Comparison of ENCODE assay signal across 9 cellular contexts in the genomic region with DNA sequence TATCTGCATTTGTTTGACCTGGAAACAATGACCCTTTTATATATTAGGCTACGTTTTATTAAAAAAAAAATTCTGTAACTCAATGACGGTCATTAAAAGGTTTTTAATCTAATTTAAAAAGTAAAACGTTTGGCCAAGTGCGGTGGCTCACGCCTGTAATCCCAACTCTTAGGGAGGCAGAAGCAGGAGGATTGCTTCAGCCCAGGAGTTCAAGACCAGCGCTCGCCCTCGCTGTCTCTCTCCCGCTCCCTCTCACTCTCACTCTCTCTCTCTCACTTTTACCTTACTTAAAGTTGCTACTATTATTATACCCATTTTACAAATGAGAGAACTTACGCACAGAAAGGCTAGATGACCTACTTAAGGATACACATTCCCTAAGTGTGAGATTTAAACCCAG. TPM values are rescaled to one million over a fixed set of nuclear protein-coding genes. Genes with fewer than 3 reads are reported as not detected.
DNase-seq lines count a peak whose midpoint lies in the region; ATAC-seq, FAIRE-seq and TF ChIP-seq lines count a peak whose summit lies in the region.
"Had no signal": no experiment of that assay in that cellular context is flagged by ENCODE, and none has a peak within 500 bp of the region (broad histone marks: within the 10 kb centered on the region; RNA-seq: fewer than 3 reads in every experiment).

No MANE protein-coding gene starts in this region.

- H3K9ac ChIP-seq in kidney (ENCODE audit: low read length in 2 of 2), result peak overlapping the region in 1 of 2 donors; percentile 96

- H3K4me1 ChIP-seq in kidney (ENCODE audit: control insufficient read depth in 1 of 2, insufficient read depth in 1 of 2, low read depth in 1 of 2, low read length in 2 of 2), result peaks cover 3 to 4% of the 10 kb centered on the region in 2 donors
- H3K4me1 ChIP-seq in suprapubic skin, result peaks cover 27% of the 10 kb centered on the region

- H3K27me3 Mint-ChIP-seq in activated CD4-positive, alpha-beta T cell treated with anti-CD3 and anti-CD28 coated beads for 36 hours, result no peaks in the 10 kb centered on the region
- H3K27me3 Mint-ChIP-seq in activated naive CD8-positive, alpha-beta T cell, result no peaks in the 10 kb centered on the region

- CTCF ChIA-PET in activated CD4-positive, alpha-beta T cell treated with anti-CD3 and anti-CD28 coated beads for 36 hours (lab: Charles Lee), result interaction anchor here (1.2 to 5.0 kb wide), 6 partner anchors 10 to 162 kb away, joined by 3 to 53 read pairs (median 8); a partner anchor contains a TSS

- peak overlapping the region; percentile 67 for H3K27ac Mint-ChIP-seq in activated CD4-positive, alpha-beta T cell treated with anti-CD3 and anti-CD28 coated beads for 36 hours
- peak overlapping the region; percentile 68 for H3K27ac Mint-ChIP-seq in activated naive CD8-positive, alpha-beta T cell

- no peak for DNase-seq in activated CD4-positive, alpha-beta T cell treated with anti-CD3 and anti-CD28 coated beads for 36 hours
- DNase-seq in activated CD4-positive, alpha-beta T cell treated with anti-CD3 and anti-CD28 coated beads, Interleukin-2, amount 50 U/mL, for 4 hours, result no peak
- no peak for DNase-seq in kidney
- DNase-seq in suprapubic skin (ENCODE audit: low spot score in 2 of 2), result no peak
- DNase-seq in globus pallidus (ENCODE audit: low spot score), result no peak
- no peak for DNase-seq in NCI-H1092 treated with DMSO at 0.1 percent for 48 hours (lab: John Stamatoyannopoulos, UW)
- DNase-seq in dedifferentiated amniotic fluid mesenchymal stem cell (ENCODE audit: extremely low spot score), result no peak

- peaks cover 13% of the 10 kb centered on the region for H3K36me3 Mint-ChIP-seq in activated CD4-positive, alpha-beta T cell treated with anti-CD3 and anti-CD28 coated beads for 36 hours (ENCODE audit: low read depth)
- H3K36me3 Mint-ChIP-seq in activated naive CD8-positive, alpha-beta T cell, result peaks cover 9% of the 10 kb centered on the region

- no peaks in the 10 kb centered on the region for H3K9me3 Mint-ChIP-seq in activated CD4-positive, alpha-beta T cell treated with anti-CD3 and anti-CD28 coated beads for 36 hours (ENCODE audit: low read depth)
- no peaks in the 10 kb centered on the region for H3K9me3 Mint-ChIP-seq in activated naive CD8-positive, alpha-beta T cell (ENCODE audit: low read depth)

- no peaks in the 10 kb centered on the region for H3K27me3 ChIP-seq in suprapubic skin

- peak overlapping the region; percentile 97 for H3K4me3 Mint-ChIP-seq in activated CD4-positive, alpha-beta T cell treated with anti-CD3 and anti-CD28 coated beads for 36 hours
- H3K4me3 Mint-ChIP-seq in activated naive CD8-positive, alpha-beta T cell, result peak overlapping the region; percentile 97

- no peak for FAIRE-seq in kidney (lab: Jason Lieb, UNC)
- FAIRE-seq: D721Med had no signal

- no peak for TF ChIP-seq POLR2A in suprapubic skin (IDR thresholded peaks at IDR 0.05)

- intact Hi-C loops in activated CD4-positive, alpha-beta T cell treated with anti-CD3 and anti-CD28 coated beads for 36 hours (cut with DNase I, micrococcal nuclease), result loop anchor here in 1 of 2 experiments (2.0 kb wide), 2 partner anchors 67 to 581 kb away; a partner anchor contains a TSS
- intact Hi-C loops in kidney (cut with DNase I), result no loop called here

- TF ChIP-seq EP300 in suprapubic skin (IDR thresholded peaks at IDR 0.05), result no peak

- 62% methylated on average over 10 of the region's 10 CpGs for WGBS in suprapubic skin

- H3K9me3 ChIP-seq in kidney (ENCODE audit: control insufficient read depth in 1 of 2, low read length in 2 of 2), result no peaks in the 10 kb centered on the region
- no peaks in the 10 kb centered on the region for H3K9me3 ChIP-seq in suprapubic skin

- peaks cover 28% of the 10 kb centered on the region for H3K4me1 Mint-ChIP-seq in activated CD4-positive, alpha-beta T cell treated with anti-CD3 and anti-CD28 coated beads for 36 hours
- peaks cover 35% of the 10 kb centered on the region for H3K4me1 Mint-ChIP-seq in activated naive CD8-positive, alpha-beta T cell (ENCODE audit: low read depth)

- no peak for ATAC-seq in activated CD4-positive, alpha-beta T cell treated with anti-CD3 and anti-CD28 coated beads for 36 hours

- peak overlapping the region in 1 of 2 donors; percentile 74 for H3K27ac ChIP-seq in kidney (ENCODE audit: low read depth in 2 of 2, low read length in 2 of 2)
- H3K27ac ChIP-seq in suprapubic skin, result peak overlapping the region; percentile 79

- POLR2A ChIA-PET in activated CD4-positive, alpha-beta T cell treated with anti-CD3 and anti-CD28 coated beads for 36 hours (lab: Charles Lee), result interaction anchor here (0.8 kb wide), 1 partner anchor 111 kb away, joined by 3 read pairs; no protein-coding TSS in a partner anchor

- H3K36me3 ChIP-seq in kidney (ENCODE audit: control insufficient read depth in 1 of 2, insufficient read depth in 2 of 2, low read length in 2 of 2), result peaks cover 3 to 4% of the 10 kb centered on the region in 2 donors
- H3K36me3 ChIP-seq in suprapubic skin, result no peaks in the 10 kb centered on the region

- peak overlapping the region; percentile 89 to 98 for H3K4me3 ChIP-seq in kidney (ENCODE audit: low read length in 2 of 2)
- H3K4me3 ChIP-seq in suprapubic skin, result peak overlapping the region; percentile 84

- no peak for TF ChIP-seq CTCF in kidney (IDR thresholded peaks at IDR 0.05; ENCODE audit: borderline replicate concordance, extremely low read depth, insufficient read depth)
- TF ChIP-seq CTCF in suprapubic skin (IDR thresholded peaks at IDR 0.05), result no peak

RNA-seq across cellular contexts. Expression of a gene that starts 0.8 kb away (rescaled TPM):
- total RNA-seq in activated CD4-positive, alpha-beta T cell treated with anti-CD3 and anti-CD28 coated beads for 36 hours, result 10 to 100 TPM; 22.9 to 33.4 TPM
- 13.2 TPM for total RNA-seq in kidney
- polyA plus RNA-seq in kidney (ENCODE audit: insufficient read depth, low read depth, low replicate concordance), result 13.0 TPM
- total RNA-seq in suprapubic skin, result 10 to 100 TPM; 10.9 to 14.7 (median 14.7) TPM
